ENCODE assay signal across 1 cellular context in the genomic region with DNA sequence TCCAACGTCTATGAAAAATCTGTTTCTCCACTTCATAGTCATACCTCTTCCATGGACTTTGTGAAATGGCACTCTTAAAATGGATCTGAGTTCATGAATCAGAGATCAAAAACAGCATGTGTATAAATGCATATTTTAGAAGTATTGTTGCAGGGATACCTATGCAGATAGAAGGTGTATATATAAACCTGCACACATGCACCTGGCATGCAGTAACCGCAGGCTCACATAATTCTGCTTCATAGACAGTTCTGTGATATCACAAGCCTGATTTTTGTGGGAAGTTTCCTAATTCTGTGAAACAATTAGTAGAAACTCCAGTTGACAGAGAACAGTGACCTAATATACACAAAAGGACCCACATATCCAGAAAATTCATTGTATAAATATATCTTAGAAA.
TF ChIP-seq lines count a peak whose summit lies in the region.

No MANE protein-coding gene starts in this region.

TF ChIP-seq in A549, 52 proteins besides CTCF, POLR2A, EP300 and RAD21 (continued from another document):
- TF ChIP-seq, protein P1, sequence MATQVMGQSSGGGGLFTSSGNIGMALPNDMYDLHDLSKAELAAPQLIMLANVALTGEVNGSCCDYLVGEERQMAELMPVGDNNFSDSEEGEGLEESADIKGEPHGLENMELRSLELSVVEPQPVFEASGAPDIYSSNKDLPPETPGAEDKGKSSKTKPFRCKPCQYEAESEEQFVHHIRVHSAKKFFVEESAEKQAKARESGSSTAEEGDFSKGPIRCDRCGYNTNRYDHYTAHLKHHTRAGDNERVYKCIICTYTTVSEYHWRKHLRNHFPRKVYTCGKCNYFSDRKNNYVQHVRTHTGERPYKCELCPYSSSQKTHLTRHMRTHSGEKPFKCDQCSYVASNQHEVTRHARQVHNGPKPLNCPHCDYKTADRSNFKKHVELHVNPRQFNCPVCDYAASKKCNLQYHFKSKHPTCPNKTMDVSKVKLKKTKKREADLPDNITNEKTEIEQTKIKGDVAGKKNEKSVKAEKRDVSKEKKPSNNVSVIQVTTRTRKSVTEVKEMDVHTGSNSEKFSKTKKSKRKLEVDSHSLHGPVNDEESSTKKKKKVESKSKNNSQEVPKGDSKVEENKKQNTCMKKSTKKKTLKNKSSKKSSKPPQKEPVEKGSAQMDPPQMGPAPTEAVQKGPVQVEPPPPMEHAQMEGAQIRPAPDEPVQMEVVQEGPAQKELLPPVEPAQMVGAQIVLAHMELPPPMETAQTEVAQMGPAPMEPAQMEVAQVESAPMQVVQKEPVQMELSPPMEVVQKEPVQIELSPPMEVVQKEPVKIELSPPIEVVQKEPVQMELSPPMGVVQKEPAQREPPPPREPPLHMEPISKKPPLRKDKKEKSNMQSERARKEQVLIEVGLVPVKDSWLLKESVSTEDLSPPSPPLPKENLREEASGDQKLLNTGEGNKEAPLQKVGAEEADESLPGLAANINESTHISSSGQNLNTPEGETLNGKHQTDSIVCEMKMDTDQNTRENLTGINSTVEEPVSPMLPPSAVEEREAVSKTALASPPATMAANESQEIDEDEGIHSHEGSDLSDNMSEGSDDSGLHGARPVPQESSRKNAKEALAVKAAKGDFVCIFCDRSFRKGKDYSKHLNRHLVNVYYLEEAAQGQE (IDR thresholded peaks at IDR 0.05) = no peak
- TF ChIP-seq, protein P2, sequence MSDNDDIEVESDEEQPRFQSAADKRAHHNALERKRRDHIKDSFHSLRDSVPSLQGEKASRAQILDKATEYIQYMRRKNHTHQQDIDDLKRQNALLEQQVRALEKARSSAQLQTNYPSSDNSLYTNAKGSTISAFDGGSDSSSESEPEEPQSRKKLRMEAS (IDR thresholded peaks at IDR 0.05) = no peak
- TF ChIP-seq ZNF302 (CRISPR knock-in tag; IDR thresholded peaks at IDR 0.05) = no peak
- no peak for TF ChIP-seq EHMT2 (IDR thresholded peaks at IDR 0.05; ENCODE audit: low read depth)
- no peak for TF ChIP-seq JUNB (IDR thresholded peaks at IDR 0.05)
